8 cellular contexts compared by ENCODE assay signal in genomic region chr14:22589096-22589839, GRCh38. TPM values are rescaled to one million over a fixed set of nuclear protein-coding genes. Genes with fewer than 3 reads are reported as not detected.
DNase-seq lines count a peak whose midpoint lies in the region; ATAC-seq, FAIRE-seq and TF ChIP-seq lines count a peak whose summit lies in the region.

Gene DAD1, minus strand, starts transcription at chr14:22589224. Its CDS starts 67 bp downstream, at chr14:22589157.

- H3K9me3 ChIP-seq in BE2C, result no peaks in the 10 kb centered on the region

- H3K4me3 ChIP-seq in BE2C (ENCODE audit: low read depth, low read length), result peak within 1 kb of the TSS; percentile 97

- FAIRE-seq in colon (lab: Jason Lieb, UNC), result peak; percentile 87

- ATAC-seq in HG03460 (IDR thresholded peaks at IDR 0.05; ENCODE audit: unreplicated experiment), result peak; percentile 91

- H3K36me3 ChIP-seq in BE2C, result no peaks in the 10 kb centered on the region

- TF ChIP-seq CTCF in BE2C (IDR thresholded peaks at IDR 0.05; ENCODE audit: low read depth, low read length), result no peak

- H3K4me1 ChIP-seq in BE2C, result no peaks in the 10 kb centered on the region

- DNase-seq in BE2C (peak; percentile 98), GM19240 (ENCODE audit: insufficient read length, low spot score) (peak; percentile 95), NCI-H526 (lab: John Stamatoyannopoulos, UW) (peak; percentile 98 to 99), kidney glomerular epithelial cell (lab: John Stamatoyannopoulos, UW) (peak; percentile 99)
- DNase-seq in activated CD4-positive, alpha-beta T cell treated with anti-CD3 and anti-CD28 coated beads for 48 hours, result peak; percentile 100
- peak; percentile 98 to 99 for DNase-seq in stimulated activated CD4-positive, alpha-beta T cell treated with anti-CD3 and anti-CD28 coated beads, Interleukin-1b, Interleukin-23, amount 100 ng/mL, for 1 hour (ENCODE audit: low read depth in 2 of 2)

- peaks cover 21% of the 10 kb centered on the region for H3K27me3 ChIP-seq in BE2C

RNA-seq across cellular contexts. Expression of gene DAD1, which starts in this region (rescaled TPM):
- 335 TPM for polyA plus RNA-seq in BE2C (2012; ENCODE audit: insufficient read depth, insufficient read length, low read depth)

Comparison
In these comparisons a context has a peak if more than half of its experiments do, and no peak if none do; other contexts are left out.
1. Peak in every context shown above with its lines: DNase-seq, ATAC-seq and H3K4me3 ChIP-seq.